ENCODE assay signal across 1 cellular context in genomic region chr12:66111605-66112004, GRCh38.
TF ChIP-seq lines count a peak whose summit lies in the region.

No MANE protein-coding gene starts in this region.

TF ChIP-seq in HCT116, 20 proteins besides CTCF, POLR2A, EP300 and RAD21:
- TF ChIP-seq SIN3A (IDR thresholded peaks at IDR 0.05; ENCODE audit: low read depth): no peak
- TF ChIP-seq CBX3 (IDR thresholded peaks at IDR 0.05; ENCODE audit: low read depth): no peak
- TF ChIP-seq TCF7L2 (IDR thresholded peaks at IDR 0.05; ENCODE audit: borderline replicate concordance, extremely low read depth, insufficient read depth, insufficient read length): no peak
- no peak for TF ChIP-seq REST (IDR thresholded peaks at IDR 0.05; ENCODE audit: low read depth)
- TF ChIP-seq JUND (IDR thresholded peaks at IDR 0.05): no peak
- no peak for TF ChIP-seq FOSL1 (IDR thresholded peaks at IDR 0.05; ENCODE audit: low read depth)
- no peak for TF ChIP-seq EZH2 (IDR thresholded peaks at IDR 0.05)
- no peak for TF ChIP-seq CEBPB (IDR thresholded peaks at IDR 0.05; ENCODE audit: low read depth)
- TF ChIP-seq ELF1 (IDR thresholded peaks at IDR 0.05; ENCODE audit: borderline replicate concordance, low read depth): no peak
- TF ChIP-seq POLR2AphosphoS5 (IDR thresholded peaks at IDR 0.05; ENCODE audit: low read depth, low read length): no peak
- no peak for TF ChIP-seq MAX (IDR thresholded peaks at IDR 0.05)
- no peak for TF ChIP-seq EZH2phosphoT487 (IDR thresholded peaks at IDR 0.05; ENCODE audit: borderline replicate concordance)
- TF ChIP-seq ZFX (IDR thresholded peaks at IDR 0.05): no peak
- TF ChIP-seq SP1 (IDR thresholded peaks at IDR 0.05; ENCODE audit: low read depth): no peak
